ENCODE assay signal across 10 cellular contexts in the genomic region with DNA sequence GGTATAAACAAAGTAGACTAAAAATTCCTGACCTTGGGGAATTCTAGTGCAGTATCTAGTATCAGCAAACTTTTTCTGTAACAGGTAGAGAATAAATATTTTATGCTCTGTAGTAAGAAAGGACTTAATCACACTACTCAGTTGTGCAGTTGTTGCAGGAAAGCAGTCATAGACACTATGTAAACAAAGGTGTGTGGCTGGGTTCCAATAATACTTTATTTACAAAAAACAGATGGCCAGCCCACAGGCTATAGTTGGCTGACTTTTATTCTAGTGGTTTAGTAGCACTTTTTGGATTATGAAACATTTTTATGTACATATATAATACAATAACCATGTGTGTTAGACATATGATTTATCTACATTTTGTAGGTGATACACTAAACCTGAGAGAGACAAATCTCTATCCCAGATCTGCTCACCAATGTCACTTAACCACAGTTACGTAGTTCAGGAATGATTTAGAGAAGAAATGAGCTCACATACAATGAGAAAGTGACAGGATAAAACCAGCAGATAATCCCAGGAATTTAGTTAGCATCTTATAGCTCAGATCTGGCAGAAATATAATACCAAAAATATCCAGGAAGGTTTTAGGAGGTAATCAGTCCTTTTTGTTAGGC. TPM values are rescaled to one million over a fixed set of nuclear protein-coding genes. Genes with fewer than 3 reads are reported as not detected.
DNase-seq lines count a peak whose midpoint lies in the region; ATAC-seq and TF ChIP-seq lines count a peak whose summit lies in the region.
"Had no signal": no experiment of that assay in that cellular context is flagged by ENCODE, and none has a peak within 500 bp of the region (broad histone marks: within the 10 kb centered on the region; RNA-seq: fewer than 3 reads in every experiment).

No MANE protein-coding gene starts in this region.

- ATAC-seq in GM18909 (IDR thresholded peaks at IDR 0.05; ENCODE audit: poor library complexity, unreplicated experiment), result no peak
- ATAC-seq in HG02610 (IDR thresholded peaks at IDR 0.05; ENCODE audit: unreplicated experiment), result no peak

- no peaks in the 10 kb centered on the region for H3K27me3 ChIP-seq in esophagus squamous epithelium
- H3K27me3 ChIP-seq: neural progenitor cell had no signal

- DNase-seq in NCI-H2171 treated with DMSO at 0.1 percent for 48 hours (lab: John Stamatoyannopoulos, UW) (peak; percentile 43), NCI-H2171 (lab: John Stamatoyannopoulos, UW) (no peak), OCI-M1 (lab: John Stamatoyannopoulos, UW) (peak; percentile 69), esophagus squamous epithelium (lab: John Stamatoyannopoulos, UW) (no peak), AML-193 (lab: John Stamatoyannopoulos, UW) (no peak)
- DNase-seq: T1000 had no signal

- H3K4me3 ChIP-seq in esophagus squamous epithelium, result peak overlapping the region in 3 of 4 donors; percentile 10 to 43 (median 21)
- no peak overlapping the region for H3K4me3 ChIP-seq in skin epidermis
- H3K4me3 ChIP-seq: neural progenitor cell had no signal

- TF ChIP-seq CTCF in esophagus squamous epithelium (IDR thresholded peaks at IDR 0.05), result no peak

- peak overlapping the region in 2 of 4 donors; percentile 44 to 58 for H3K27ac ChIP-seq in esophagus squamous epithelium
- H3K27ac ChIP-seq in skin epidermis, result peak overlapping the region in 11 of 21 experiments; percentile 2 to 77 (median 45)
- H3K27ac ChIP-seq: neural progenitor cell had no signal

- no peak for TF ChIP-seq POLR2A in esophagus squamous epithelium (IDR thresholded peaks at IDR 0.05)

- H3K4me1 ChIP-seq in esophagus squamous epithelium, result peaks cover 0 to 17% (median 0%) of the 10 kb centered on the region in 3 donors
- H3K4me1 ChIP-seq: neural progenitor cell had no signal

- intact Hi-C loops in esophagus squamous epithelium (cut with DNase I), result no loop called here

- 32 to 36% methylated on average over 1 of the region's 1 CpG for WGBS in esophagus squamous epithelium, 2 donors

- peaks cover 0 to 91% (median 20%) of the 10 kb centered on the region in 3 donors for H3K36me3 ChIP-seq in esophagus squamous epithelium

- no peaks in the 10 kb centered on the region for H3K9me3 ChIP-seq in esophagus squamous epithelium

RNA-seq across cellular contexts. Expression of a gene that starts 56.1 kb away (rescaled TPM):
- 10 to 100 TPM; 17.6 to 34.0 (median 24.4) TPM for total RNA-seq in esophagus squamous epithelium

RNA-seq across cellular contexts. Expression of a gene that starts 56.2 kb away (rescaled TPM):
- 1 to 10 TPM in 1 of 4 donors, under 1 TPM in 2, not detected in 1; 0.29 to 4.8 (median 0.35) TPM for total RNA-seq in esophagus squamous epithelium

Comparison
In these comparisons a context has a peak if more than half of its experiments do, and no peak if none do; other contexts are left out.
1. DNase-seq: peak in NCI-H2171 treated with DMSO at 0.1 percent for 48 hours (single experiment) and OCI-M1 (single experiment); none in NCI-H2171 (single experiment), esophagus squamous epithelium (single experiment) and AML-193 (0 of 2).
2. H3K4me3 ChIP-seq: peak in esophagus squamous epithelium (3 of 4); none in skin epidermis (0 of 7).